In the genomic region with DNA sequence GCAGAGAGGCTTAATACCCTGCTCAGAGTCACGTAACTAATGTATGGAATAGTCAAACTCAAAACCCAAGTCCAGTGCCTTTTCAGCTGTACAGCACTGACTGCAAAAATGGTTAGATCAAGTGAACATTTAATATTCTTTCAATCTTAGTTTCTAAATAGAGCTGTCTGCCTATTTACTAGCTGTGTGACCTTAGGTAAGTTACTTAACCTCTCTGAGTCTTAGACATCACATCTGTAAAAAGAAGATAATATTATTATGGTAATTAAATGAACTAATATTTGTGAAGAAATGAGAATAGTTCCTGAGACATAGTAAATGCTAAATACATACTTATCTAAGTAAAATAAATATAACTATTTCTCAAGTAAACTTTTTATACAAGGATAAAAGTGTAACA, we compare ENCODE assay signal across 7 cellular contexts.
"Had no signal": no experiment of that assay in that cellular context is flagged by ENCODE, and none has a peak within 500 bp of the region (broad histone marks: within the 10 kb centered on the region; RNA-seq: fewer than 3 reads in every experiment).

No MANE protein-coding gene starts in this region.

- H3K4me2 ChIP-seq: KMS-11 had no signal

- H3K9ac ChIP-seq: KMS-11 had no signal

- DNase-seq: IMR-90, KBM-7, KG1 had no signal

- H3K27ac ChIP-seq: HL-60, KMS-11 had no signal

- FAIRE-seq: HepG2, HTR-8/SVneo had no signal

- ATAC-seq: HepG2 had no signal
